Comparison of ENCODE assay signal across 8 cellular contexts in genomic region chr17:61412860-61413653, GRCh38. TPM values are rescaled to one million over a fixed set of nuclear protein-coding genes. Genes with fewer than 3 reads are reported as not detected.
DNase-seq lines count a peak whose midpoint lies in the region; ATAC-seq, FAIRE-seq and TF ChIP-seq lines count a peak whose summit lies in the region.

No MANE protein-coding gene starts in this region.

- TF ChIP-seq POLR2A in transverse colon (IDR thresholded peaks at IDR 0.05) = no peak

- H3K4me1 ChIP-seq in astrocyte (ENCODE audit: insufficient read depth, low read length) (peaks cover 30% of the 10 kb centered on the region), liver (ENCODE audit: control insufficient read depth in 4 of 4, insufficient read depth in 4 of 4, low read length in 3 of 4) (peaks cover 16 to 51% (median 34%) of the 10 kb centered on the region in 4 donors), transverse colon (peaks cover 13 to 48% (median 42%) of the 10 kb centered on the region in 4 donors)

- H3K9me3 ChIP-seq in astrocyte (ENCODE audit: insufficient read depth, low read depth, low read length) = no peaks in the 10 kb centered on the region
- no peaks in the 10 kb centered on the region for H3K9me3 ChIP-seq in liver (ENCODE audit: control insufficient read depth in 4 of 4, low read length in 3 of 4)
- H3K9me3 ChIP-seq in transverse colon = no peaks in the 10 kb centered on the region

- peaks cover 17% of the 10 kb centered on the region for H3K4me1 Mint-ChIP-seq in stimulated activated naive CD8-positive, alpha-beta T cell treated with anti-CD3 and anti-CD28 coated beads, Interleukin-15, Interleukin-2, amounts not matched to agents 100 ng/mL and 50 ng/mL, for 24 hours (ENCODE audit: low read depth)
- H3K4me1 Mint-ChIP-seq in astrocyte (ENCODE audit: low read depth, unreplicated experiment) = peaks cover 10% of the 10 kb centered on the region

- H3K27ac ChIP-seq in astrocyte (ENCODE audit: low read depth, low read length) (peak overlapping the region; percentile 7), liver (ENCODE audit: low read depth in 1 of 2, low read length in 2 of 2) (peak overlapping the region; percentile 47 to 78), transverse colon (peak overlapping the region; percentile 59 to 77 (median 70))

- no peak for TF ChIP-seq CTCF in astrocyte (IDR thresholded peaks at IDR 0.05; ENCODE audit: insufficient read depth, low read depth, low read length)
- TF ChIP-seq CTCF in liver (IDR thresholded peaks at IDR 0.05; ENCODE audit: low read depth, low read length, missing input control) = no peak
- no peak for TF ChIP-seq CTCF in transverse colon (IDR thresholded peaks at IDR 0.05)

- no peak for TF ChIP-seq RAD21 in liver (IDR thresholded peaks at IDR 0.05)

- H3K27me3 ChIP-seq in astrocyte (ENCODE audit: insufficient read depth, low read length) = no peaks in the 10 kb centered on the region
- peaks cover 0 to 8% (median 3%) of the 10 kb centered on the region in 4 donors for H3K27me3 ChIP-seq in liver (ENCODE audit: control insufficient read depth in 4 of 4, insufficient read depth in 4 of 4, low read length in 3 of 4)
- peaks cover 53% of the 10 kb centered on the region for H3K27me3 ChIP-seq in transverse colon

- in situ Hi-C loops in transverse colon (cut with MboI; ENCODE audit: low pct_ligation_motif_present in 1 of 4, low pct_unique_long_range_greater_than_20kb in 1 of 4, low sequenced_read_pairs in 3 of 4) = loop anchor here in 1 of 4 donors (25.0 kb wide), 1 partner anchor 424 kb away; no protein-coding TSS in a partner anchor

- H3K4me3 Mint-ChIP-seq in stimulated activated naive CD8-positive, alpha-beta T cell treated with anti-CD3 and anti-CD28 coated beads, Interleukin-15, Interleukin-2, amounts not matched to agents 100 ng/mL and 50 ng/mL, for 24 hours = peak overlapping the region; percentile 52
- peak overlapping the region; percentile 70 for H3K4me3 Mint-ChIP-seq in astrocyte (ENCODE audit: unreplicated experiment)

- peak overlapping the region; percentile 89 for H2AFZ ChIP-seq in astrocyte (ENCODE audit: low read depth, low read length)

- peaks cover 5% of the 10 kb centered on the region for H4K20me1 ChIP-seq in astrocyte (ENCODE audit: insufficient read depth, low read length)

- H3K27ac Mint-ChIP-seq in stimulated activated naive CD8-positive, alpha-beta T cell treated with anti-CD3 and anti-CD28 coated beads, Interleukin-15, Interleukin-2, amounts not matched to agents 100 ng/mL and 50 ng/mL, for 24 hours = no peak overlapping the region
- no peak overlapping the region for H3K27ac Mint-ChIP-seq in astrocyte (ENCODE audit: unreplicated experiment)

- no peak for TF ChIP-seq EP300 in transverse colon (IDR thresholded peaks at IDR 0.05; ENCODE audit: low read depth)

- H3K36me3 ChIP-seq in astrocyte (ENCODE audit: insufficient read depth, low read length) (no peaks in the 10 kb centered on the region), liver (ENCODE audit: control insufficient read depth in 4 of 4, insufficient read depth in 3 of 4, low read depth in 1 of 4, low read length in 3 of 4) (no peaks in the 10 kb centered on the region), transverse colon (no peaks in the 10 kb centered on the region)

- H3K4me3 ChIP-seq in astrocyte (ENCODE audit: insufficient read depth, low read depth, low read length) (peak overlapping the region; percentile 58), liver (ENCODE audit: low read depth in 1 of 3, low read length in 3 of 3) (peak overlapping the region; percentile 32 to 56 (median 54)), transverse colon (peak overlapping the region; percentile 39 to 57 (median 50))

- no peak for FAIRE-seq in astrocyte (lab: Jason Lieb, UNC)

- no peaks in the 10 kb centered on the region for H3K79me2 ChIP-seq in astrocyte (ENCODE audit: insufficient read depth, low read length)

- no peaks in the 10 kb centered on the region for H3K9me3 Mint-ChIP-seq in stimulated activated naive CD8-positive, alpha-beta T cell treated with anti-CD3 and anti-CD28 coated beads, Interleukin-15, Interleukin-2, amounts not matched to agents 100 ng/mL and 50 ng/mL, for 24 hours
- no peaks in the 10 kb centered on the region for H3K9me3 Mint-ChIP-seq in astrocyte (ENCODE audit: unreplicated experiment)

- no peak for ATAC-seq in stimulated activated naive CD8-positive, alpha-beta T cell treated with anti-CD3 and anti-CD28 coated beads, Interleukin-15, Interleukin-2, amounts not matched to agents 100 U/mL and 50 U/mL, for 24 hours

- peaks cover 34% of the 10 kb centered on the region for H3K27me3 Mint-ChIP-seq in stimulated activated naive CD8-positive, alpha-beta T cell treated with anti-CD3 and anti-CD28 coated beads, Interleukin-15, Interleukin-2, amounts not matched to agents 100 ng/mL and 50 ng/mL, for 24 hours
- H3K27me3 Mint-ChIP-seq in astrocyte (ENCODE audit: low read depth, unreplicated experiment) = peaks cover 27% of the 10 kb centered on the region

- H3K36me3 Mint-ChIP-seq in stimulated activated naive CD8-positive, alpha-beta T cell treated with anti-CD3 and anti-CD28 coated beads, Interleukin-15, Interleukin-2, amounts not matched to agents 100 ng/mL and 50 ng/mL, for 24 hours (ENCODE audit: low read depth) = no peaks in the 10 kb centered on the region
- no peaks in the 10 kb centered on the region for H3K36me3 Mint-ChIP-seq in astrocyte (ENCODE audit: low read depth, unreplicated experiment)

- no peak for DNase-seq in stimulated activated naive CD8-positive, alpha-beta T cell treated with anti-CD3 and anti-CD28 coated beads, Interleukin-15, Interleukin-2, amounts not matched to agents 100 U/mL and 50 U/mL, for 24 hours
- DNase-seq in astrocyte (ENCODE audit: low read depth) (no peak), transverse colon (no peak), inferior parietal cortex (ENCODE audit: extremely low spot score) (no peak), NCI-H226 (no peak), KG1 (lab: John Stamatoyannopoulos, UW) (no peak)

- intact Hi-C loops in transverse colon (cut with DNase I; ENCODE audit: low total_unique reads) = loop anchor here (10.0 kb wide), 2 partner anchors 432 to 888 kb away; partner anchors contain the start of gene APPBP2

- H3K4me2 ChIP-seq in astrocyte (ENCODE audit: low read length) = peak overlapping the region; percentile 88

- WGBS in liver = 20% methylated on average over 38 of the region's 38 CpGs
- WGBS in transverse colon (ENCODE audit: low coverage in 1 of 2), 2 donors = 28 to 53% methylated on average over 3 to 21 of the region's 38 CpGs

- H3K9ac ChIP-seq in astrocyte (ENCODE audit: low read length) = peak overlapping the region; percentile 79
- H3K9ac ChIP-seq in liver (ENCODE audit: low read depth in 1 of 2, low read length in 2 of 2) = peak overlapping the region in 1 of 2 donors; percentile 38

TF ChIP-seq in liver, 16 proteins besides CTCF, POLR2A, EP300 and RAD21:
- TF ChIP-seq HNF4G (IDR thresholded peaks at IDR 0.05) (no peak), FOXA2 (IDR thresholded peaks at IDR 0.05) (no peak), NR2F2 (IDR thresholded peaks at IDR 0.05) (peak; percentile 21)

RNA-seq across cellular contexts. Expression of gene TBX2, which starts 13.4 kb away (rescaled TPM):
- 0.50 and 0.53 TPM in 2 replicates for total RNA-seq in astrocyte
- total RNA-seq in liver = 1 to 10 TPM; 2.4 to 3.1 TPM
- polyA plus RNA-seq in liver = 1 to 10 TPM in 1 of 2 donors, under 1 TPM in 1; 0.85 to 2.6 TPM
- 10 to 100 TPM in 2 of 4 donors, 1 to 10 TPM in 2; 2.6 to 13.5 (median 8.7) TPM for total RNA-seq in transverse colon

RNA-seq across cellular contexts. Expression of gene TBX4, which starts 39.2 kb away (rescaled TPM):
- total RNA-seq in astrocyte (0.14 TPM in 1 of 2 replicates, not detected in the other), liver (not detected), transverse colon (1 to 10 TPM in 1 of 4 donors, not detected in 3; 2.4 TPM)
- polyA plus RNA-seq in liver = not detected

Comparison
In these comparisons a context has a peak if more than half of its experiments do, and no peak if none do; other contexts are left out.
1. H3K27ac ChIP-seq: peak in every context shown above with its lines; median percentile 70 in transverse colon; 62 in liver; 7 in astrocyte.